ENCODE assay signal across 14 cellular contexts in genomic region chr13:107834268-107834667, GRCh38.
DNase-seq lines count a peak whose midpoint lies in the region.
"Had no signal": no experiment of that assay in that cellular context is flagged by ENCODE, and none has a peak within 500 bp of the region (broad histone marks: within the 10 kb centered on the region; RNA-seq: fewer than 3 reads in every experiment).

No MANE protein-coding gene starts in this region.

- H3K79me1 ChIP-seq in mesenchymal stem cell (replicated peaks; ENCODE audit: low read length, poor library complexity, severe bottlenecking): peaks cover 14% of the 10 kb centered on the region

- DNase-seq in GM23248 (peak; percentile 72), LoVo (ENCODE audit: low spot score) (peak; percentile 3), astrocyte of the hippocampus (ENCODE audit: low read depth, low spot score) (peak; percentile 29), mesenchymal stem cell (no peak), NCI-H1694 (lab: John Stamatoyannopoulos, UW) (no peak), NCI-H2107 (lab: John Stamatoyannopoulos, UW) (no peak)
- DNase-seq in activated T-cell treated with anti-CD3 and anti-CD28 coated beads, Interleukin-2, amount 50 U/mL, for 24 hours: no peak
- DNase-seq: C1 segment of cervical spinal cord, NCI-H1048, NCI-H187 treated with DMSO at 0.1 percent for 48 hours, NCI-H2171 treated with DMSO at 0.1 percent for 48 hours, NCI-H510A treated with DMSO at 0.1 percent for 48 hours, RPMI8226 had no signal

- 0 to 7% methylated on average over 1 of the region's 1 CpG for WGBS in GM23248 (ENCODE audit: low coverage in 1 of 2, low lambda C conversion rate in 2 of 2, missing lambda C conversion rate in 2 of 2), 2 experiments
- no CpG with 5 or more reads among the region's 1 CpG for WGBS in mesenchymal stem cell

- peaks cover 24% of the 10 kb centered on the region for H3K4me1 ChIP-seq in GM23248 (ENCODE audit: insufficient read depth)
- peaks cover 2% of the 10 kb centered on the region for H3K4me1 ChIP-seq in mesenchymal stem cell (ENCODE audit: control insufficient read depth, insufficient read depth, low read depth, low read length)

- no peaks in the 10 kb centered on the region for H3K36me3 Mint-ChIP-seq in activated T-cell treated with anti-CD3 and anti-CD28 coated beads, Interleukin-2, amount 50 U/mL, for 24 hours (ENCODE audit: low read depth)

- no peak overlapping the region for H3K4me3 Mint-ChIP-seq in activated T-cell treated with anti-CD3 and anti-CD28 coated beads, Interleukin-2, amount 50 U/mL, for 24 hours

- H3K9me3 ChIP-seq in GM23248 (ENCODE audit: low read depth) (no peaks in the 10 kb centered on the region), mesenchymal stem cell (ENCODE audit: control insufficient read depth, low read length) (no peaks in the 10 kb centered on the region)

- peaks cover 23% of the 10 kb centered on the region for H3F3A ChIP-seq in GM23248 (ENCODE audit: insufficient read depth)

- H3K27me3 ChIP-seq in GM23248 (replicated peaks; ENCODE audit: insufficient read depth): no peaks in the 10 kb centered on the region
- no peaks in the 10 kb centered on the region for H3K27me3 ChIP-seq in mesenchymal stem cell (ENCODE audit: control insufficient read depth in 1 of 2, insufficient read depth in 1 of 2, low read length in 2 of 2)

- no peak overlapping the region for H3K23ac ChIP-seq in mesenchymal stem cell (ENCODE audit: low read length in 2 of 2)

- no peak overlapping the region for H3K18ac ChIP-seq in mesenchymal stem cell (ENCODE audit: low read depth in 1 of 2, low read length in 2 of 2)

- peak overlapping the region; percentile 95 for H2AK5ac ChIP-seq in mesenchymal stem cell (ENCODE audit: low read length, severe bottlenecking)

- 0 out of 2 replicates have a peak, but pooled peaks cover 4% of the 10 kb centered on the region for H3K9me2 ChIP-seq in GM23248 (ENCODE audit: insufficient read depth)

- H3K4me2 ChIP-seq in GM23248 (ENCODE audit: unreplicated experiment): peak overlapping the region; percentile 80
- no peak overlapping the region for H3K4me2 ChIP-seq in mesenchymal stem cell (ENCODE audit: low read length, poor library complexity, severe bottlenecking)

- in situ Hi-C loops in GM23248 (cut with MboI): no loop called here

- H4K20me1 ChIP-seq in GM23248 (ENCODE audit: insufficient read depth): no peaks in the 10 kb centered on the region

- H3K4me3 ChIP-seq in GM23248 (peak overlapping the region; percentile 56), mesenchymal stem cell (ENCODE audit: insufficient read depth in 1 of 2, low read depth in 1 of 2, low read length in 2 of 2) (no peak overlapping the region)
- H3K4me3 ChIP-seq: K562 had no signal

- no peak overlapping the region for H2BK15ac ChIP-seq in mesenchymal stem cell (ENCODE audit: low read depth, poor library complexity, severe bottlenecking)

- peaks cover 65% of the 10 kb centered on the region for H3K79me2 ChIP-seq in GM23248 (ENCODE audit: insufficient read depth)

- peaks cover 2% of the 10 kb centered on the region for H3K9me3 Mint-ChIP-seq in activated T-cell treated with anti-CD3 and anti-CD28 coated beads, Interleukin-2, amount 50 U/mL, for 24 hours

- no peak overlapping the region for H3K4ac ChIP-seq in mesenchymal stem cell (ENCODE audit: low read depth in 1 of 2, low read length in 2 of 2)

- no peak overlapping the region for H3K27ac Mint-ChIP-seq in activated T-cell treated with anti-CD3 and anti-CD28 coated beads, Interleukin-2, amount 50 U/mL, for 24 hours

- H4K8ac ChIP-seq in mesenchymal stem cell (ENCODE audit: low read length): no peak overlapping the region

- H3K27ac ChIP-seq in GM23248 (peak overlapping the region; percentile 77), mesenchymal stem cell (ENCODE audit: low read length, poor library complexity, severe bottlenecking) (no peak overlapping the region)

- no peak overlapping the region for H3K14ac ChIP-seq in mesenchymal stem cell (ENCODE audit: low read length in 2 of 2)

- peak overlapping the region; percentile 49 for H3K9ac ChIP-seq in GM23248
- no peak overlapping the region for H3K9ac ChIP-seq in mesenchymal stem cell (ENCODE audit: low read length)

- no peak overlapping the region for H2BK120ac ChIP-seq in mesenchymal stem cell (ENCODE audit: low read depth, low read length)

- no peak overlapping the region for H2BK5ac ChIP-seq in mesenchymal stem cell (ENCODE audit: low read depth, low read length, poor library complexity, severe bottlenecking)

- H2AFZ ChIP-seq in GM23248 (no peak overlapping the region), mesenchymal stem cell (ENCODE audit: low read depth, low read length) (no peak overlapping the region)

- H4K91ac ChIP-seq in mesenchymal stem cell (ENCODE audit: low read length): no peak overlapping the region

- H3K27me3 Mint-ChIP-seq in activated T-cell treated with anti-CD3 and anti-CD28 coated beads, Interleukin-2, amount 50 U/mL, for 24 hours: no peaks in the 10 kb centered on the region

- H2BK12ac ChIP-seq in mesenchymal stem cell (ENCODE audit: low read length in 2 of 2): no peak overlapping the region

- H3K36me3 ChIP-seq in GM23248 (ENCODE audit: low read depth) (no peaks in the 10 kb centered on the region), mesenchymal stem cell (ENCODE audit: control insufficient read depth in 1 of 2, insufficient read depth in 2 of 2, low read depth in 1 of 2, low read length in 2 of 2) (no peaks in the 10 kb centered on the region)

- H3K4me1 Mint-ChIP-seq in activated T-cell treated with anti-CD3 and anti-CD28 coated beads, Interleukin-2, amount 50 U/mL, for 24 hours (ENCODE audit: low read depth): no peaks in the 10 kb centered on the region

Comparison
In these comparisons a context has a peak if more than half of its experiments do, and no peak if none do; other contexts are left out.
1. DNase-seq: peak in GM23248 (single experiment), LoVo (single experiment) and astrocyte of the hippocampus (single experiment); none in mesenchymal stem cell (single experiment), activated T-cell treated with anti-CD3 and anti-CD28 coated beads, Interleukin-2, amount 50 U/mL, for 24 hours (single experiment), NCI-H1694 (single experiment) and NCI-H2107 (single experiment).